ENCODE assay signal across 16 cellular contexts in genomic region chr17:75383842-75384195, GRCh38. TPM values are rescaled to one million over a fixed set of nuclear protein-coding genes. Genes with fewer than 3 reads are reported as not detected.
DNase-seq lines count a peak whose midpoint lies in the region; ATAC-seq, FAIRE-seq and TF ChIP-seq lines count a peak whose summit lies in the region.
"Had no signal": no experiment of that assay in that cellular context is flagged by ENCODE, and none has a peak within 500 bp of the region (broad histone marks: within the 10 kb centered on the region; RNA-seq: fewer than 3 reads in every experiment).

No MANE protein-coding gene starts in this region.

- H4K20me1 ChIP-seq in OCI-LY7 (ENCODE audit: insufficient read depth, low read length): peaks cover 53% of the 10 kb centered on the region
- no peaks in the 10 kb centered on the region for H4K20me1 ChIP-seq in HepG2 (ENCODE audit: insufficient read depth, low read length)

- no peak for TF ChIP-seq CTCF in Caco-2 (IDR thresholded peaks at IDR 0.05; ENCODE audit: insufficient read depth in 1 of 2, low read depth in 1 of 2, low read length in 1 of 2, severe bottlenecking in 1 of 2, unreplicated experiment in 1 of 2)
- no peak for TF ChIP-seq CTCF in OCI-LY7 (conservative IDR thresholded peaks at IDR 0.05; ENCODE audit: low read length)
- no peak for TF ChIP-seq CTCF in HepG2 (CRISPR knock-in tag; IDR thresholded peaks at IDR 0.05)
- TF ChIP-seq CTCF in nephron progenitor cell (IDR thresholded peaks at IDR 0.05): no peak

- DNase-seq in Caco-2 (no peak), OCI-LY7 (ENCODE audit: low spot score) (no peak), HepG2 (ENCODE audit: low spot score) (no peak), SKM-1 (lab: John Stamatoyannopoulos, UW; ENCODE audit: unreplicated experiment) (no peak), nephron progenitor cell (no peak)
- DNase-seq: BE2C; CD8-positive, alpha-beta memory T cell; IMR-90; NCI-H1417; NCI-H1930; NCI-H2171 treated with DMSO at 0.1 percent for 48 hours; NCI-H510A treated with DMSO at 0.1 percent for 48 hours; SIG-M5 had no signal

- peaks cover 25% of the 10 kb centered on the region for H3K4me1 ChIP-seq in Caco-2
- H3K4me1 ChIP-seq in OCI-LY7 (ENCODE audit: insufficient read depth, low read length, poor library complexity, severe bottlenecking): peaks cover 57% of the 10 kb centered on the region
- peaks cover 82% of the 10 kb centered on the region for H3K4me1 ChIP-seq in HepG2 (ENCODE audit: insufficient read depth, low read length)
- H3K4me1 ChIP-seq: BE2C had no signal

- H3K9ac ChIP-seq in HepG2 (ENCODE audit: insufficient read depth, low read depth, low read length): peak overlapping the region; percentile 49; the same call in 1 of the 2 replicates

- ATAC-seq in HepG2 (no peak), HG02981 (IDR thresholded peaks at IDR 0.05; ENCODE audit: unreplicated experiment) (no peak)
- no peak for ATAC-seq in stimulated activated memory B cell treated with anti-CD40 and anti-IgM and Interleukin-4, amounts not matched to agents 10 μg/mL and 1 μg/mL and 100 μg/mL, for 72 hours

- TF ChIP-seq RAD21 in HepG2 (CRISPR knock-in tag; IDR thresholded peaks at IDR 0.05): no peak

- H3K79me2 ChIP-seq in OCI-LY7 (ENCODE audit: insufficient read depth, low read depth, low read length) (peaks cover 100% of the 10 kb centered on the region), HepG2 (ENCODE audit: insufficient read depth, low read length) (peaks cover 87% of the 10 kb centered on the region)

- H3K36me3 ChIP-seq in Caco-2 (ENCODE audit: control insufficient read depth, insufficient read depth, low read length): no peaks in the 10 kb centered on the region
- peaks cover 82% of the 10 kb centered on the region for H3K36me3 ChIP-seq in OCI-LY7 (ENCODE audit: insufficient read depth, low read length)
- H3K36me3 ChIP-seq in HepG2 (replicated peaks in 1 of 2; ENCODE audit: control insufficient read depth in 1 of 2, insufficient read depth in 2 of 2, low read length in 2 of 2): peaks cover 9 to 16% of the 10 kb centered on the region in 2 experiments; a peak in 4 of 5 replicates
- H3K36me3 ChIP-seq: BE2C had no signal

- H3K27me3 ChIP-seq in Caco-2 (replicated peaks; ENCODE audit: control insufficient read depth, insufficient read depth, low read length): no peaks in the 10 kb centered on the region
- no peaks in the 10 kb centered on the region for H3K27me3 ChIP-seq in HepG2 (ENCODE audit: control insufficient read depth in 1 of 2, insufficient read depth in 2 of 2, low read length in 2 of 2)
- H3K27me3 ChIP-seq: BE2C had no signal

- no peak for TF ChIP-seq POLR2A in HepG2 (IDR thresholded peaks at IDR 0.05; ENCODE audit: insufficient read depth in 1 of 2, low read depth in 2 of 2, low read length in 2 of 2)

- peak overlapping the region; percentile 7; the same call in 1 of the 2 replicates for H3K4me2 ChIP-seq in OCI-LY7 (ENCODE audit: low read length)
- H3K4me2 ChIP-seq in HepG2 (ENCODE audit: low read depth, low read length): peak overlapping the region; percentile 61

- no peaks in the 10 kb centered on the region for H3K9me3 Mint-ChIP-seq in Caco-2 (ENCODE audit: unreplicated experiment)
- no peaks in the 10 kb centered on the region for H3K9me3 Mint-ChIP-seq in stimulated activated memory B cell treated with anti-CD40 and anti-IgM and Interleukin-4, amounts not matched to agents 10 μg/mL and 1 μg/mL and 100 μg/mL, for 72 hours
- H3K9me3 Mint-ChIP-seq in nephron progenitor cell: no peaks in the 10 kb centered on the region
- H3K9me3 Mint-ChIP-seq: CD8-positive, alpha-beta memory T cell had no signal

- H3K9me3 ChIP-seq in Caco-2 (no peaks in the 10 kb centered on the region), OCI-LY7 (ENCODE audit: low read length) (no peaks in the 10 kb centered on the region; the same call in 1 of the 2 replicates), HepG2 (ENCODE audit: low read length) (no peaks in the 10 kb centered on the region)
- H3K9me3 ChIP-seq: BE2C had no signal

- peaks cover 22% of the 10 kb centered on the region for H3K36me3 Mint-ChIP-seq in Caco-2 (ENCODE audit: insufficient read depth, unreplicated experiment)
- H3K36me3 Mint-ChIP-seq in stimulated activated memory B cell treated with anti-CD40 and anti-IgM and Interleukin-4, amounts not matched to agents 10 μg/mL and 1 μg/mL and 100 μg/mL, for 72 hours: peaks cover 17% of the 10 kb centered on the region
- H3K36me3 Mint-ChIP-seq in nephron progenitor cell (ENCODE audit: low read depth): peaks cover 24% of the 10 kb centered on the region

- BruUV-seq in Caco-2 (replicated peaks; lab: Mats Ljungman, UMichigan) (no TSS peak), OCI-LY7 (replicated peaks; lab: Mats Ljungman, UMichigan) (no TSS peak), HepG2 (replicated peaks; lab: Mats Ljungman, UMichigan) (no TSS peak)

- H3K27ac Mint-ChIP-seq in Caco-2 (ENCODE audit: unreplicated experiment) (peak overlapping the region; percentile 69), nephron progenitor cell (no peak overlapping the region)
- H3K27ac Mint-ChIP-seq in stimulated activated memory B cell treated with anti-CD40 and anti-IgM and Interleukin-4, amounts not matched to agents 10 μg/mL and 1 μg/mL and 100 μg/mL, for 72 hours: peak overlapping the region; percentile 37

- H3K27me3 Mint-ChIP-seq in Caco-2 (ENCODE audit: insufficient read depth, unreplicated experiment) (no peaks in the 10 kb centered on the region), nephron progenitor cell (ENCODE audit: low read depth, poor library complexity) (peaks cover under 1% of the 10 kb centered on the region)
- no peaks in the 10 kb centered on the region for H3K27me3 Mint-ChIP-seq in stimulated activated memory B cell treated with anti-CD40 and anti-IgM and Interleukin-4, amounts not matched to agents 10 μg/mL and 1 μg/mL and 100 μg/mL, for 72 hours
- H3K27me3 Mint-ChIP-seq: CD8-positive, alpha-beta memory T cell had no signal

- peaks cover 23% of the 10 kb centered on the region for H3K4me1 Mint-ChIP-seq in Caco-2 (ENCODE audit: low read depth, unreplicated experiment)
- peaks cover 59% of the 10 kb centered on the region for H3K4me1 Mint-ChIP-seq in stimulated activated memory B cell treated with anti-CD40 and anti-IgM and Interleukin-4, amounts not matched to agents 10 μg/mL and 1 μg/mL and 100 μg/mL, for 72 hours
- peaks cover 6% of the 10 kb centered on the region for H3K4me1 Mint-ChIP-seq in nephron progenitor cell

- TF ChIP-seq EP300 in HepG2 (IDR thresholded peaks at IDR 0.05; ENCODE audit: low read depth in 2 of 2, low read length in 2 of 2) (no peak), HepG2 (CRISPR knock-in tag; IDR thresholded peaks at IDR 0.05; ENCODE audit: borderline replicate concordance) (no peak)

- POLR2A ChIA-PET in Caco-2 (lab: Charles Lee) (interaction anchor here (1.2 to 1.3 kb wide), 3 partner anchors 10 to 95 kb away, joined by 5 to 9 read pairs (median 7); partner anchors contain the start of gene SLC25A19), OCI-LY7 (lab: Charles Lee) (interaction anchor here (0.6 to 5.9 kb wide), 3 partner anchors 11 to 23 kb away, joined by 3 to 55 read pairs (median 9); no protein-coding TSS in a partner anchor), HepG2 (lab: Yijun Ruan, JAX) (interaction anchor here (1.1 to 3.7 kb wide), 8 partner anchors 10 to 113 kb away, joined by 3 to 67 read pairs (median 8); partner anchors contain the start of genes GRB2, MIF4GD, SLC25A19 and TMEM94)

- H3K27ac ChIP-seq in OCI-LY7 (ENCODE audit: low read depth, low read length, poor library complexity, severe bottlenecking): no peak overlapping the region
- peak overlapping the region; percentile 82 for H3K27ac ChIP-seq in HepG2 (ENCODE audit: extremely low read length, insufficient read depth, low read length)

- FAIRE-seq in HepG2 (lab: Jason Lieb, UNC): no peak
- FAIRE-seq: H1 had no signal

- H3K4me3 Mint-ChIP-seq in Caco-2 (ENCODE audit: unreplicated experiment): no peak overlapping the region
- no peak overlapping the region for H3K4me3 Mint-ChIP-seq in stimulated activated memory B cell treated with anti-CD40 and anti-IgM and Interleukin-4, amounts not matched to agents 10 μg/mL and 1 μg/mL and 100 μg/mL, for 72 hours
- no peak overlapping the region for H3K4me3 Mint-ChIP-seq in nephron progenitor cell

- WGBS in HepG2 (ENCODE audit: low lambda C conversion rate): 87% methylated on average over 5 of the region's 5 CpGs

- CTCF ChIA-PET in Caco-2 (lab: Charles Lee) (interaction anchor here (1.2 kb wide), 2 partner anchors 61 to 113 kb away, joined by 4 to 5 read pairs; partner anchors contain the start of gene MIF4GD), OCI-LY7 (lab: Charles Lee; ENCODE audit: unreplicated experiment) (no interaction called here), HepG2 (lab: Yijun Ruan, JAX; ENCODE audit: low intra/inter-chr PET ratio, low total read pairs) (no interaction called here)

- H3K4me3 ChIP-seq in Caco-2 (ENCODE audit: low read depth, low read length) (no peak overlapping the region), OCI-LY7 (ENCODE audit: low read depth, low read length, poor library complexity, severe bottlenecking) (no peak overlapping the region), HepG2 (replicated peaks in 1 of 3; ENCODE audit: insufficient read depth in 1 of 3, low read depth in 2 of 3, low read length in 3 of 3) (peak overlapping the region in 1 of 3 experiments; percentile 35; a peak in 1 of 6 replicates)

- intact Hi-C loops in Caco-2 (cut with micrococcal nuclease; ENCODE audit: unreplicated experiment): loop anchor here (1.0 to 2.0 kb wide), 3 partner anchors 9 to 95 kb away; partner anchors contain the start of gene SLC25A19
- intact Hi-C loops in OCI-LY7 (cut with micrococcal nuclease; ENCODE audit: unreplicated experiment): no loop called here
- intact Hi-C loops in HepG2 (cut with micrococcal nuclease; ENCODE audit: unreplicated experiment): loop anchor here (1.0 kb wide), 1 partner anchor 20 kb away; no protein-coding TSS in a partner anchor

- H2AFZ ChIP-seq in OCI-LY7 (ENCODE audit: low read length): no peak overlapping the region
- no peak overlapping the region for H2AFZ ChIP-seq in HepG2 (ENCODE audit: low read length)

- H3K9me2 ChIP-seq in OCI-LY7 (ENCODE audit: insufficient read depth, low read length): no peaks in the 10 kb centered on the region

- in situ Hi-C loops in HepG2 (cut with HindIII; ENCODE audit: extremely low pct_ligation_motif_present, low pct_unique_long_range_greater_than_20kb): no loop called here

RNA-seq across cellular contexts. Expression of gene GRB2, which starts 21.7 kb away (rescaled TPM):
- total RNA-seq in Caco-2 (2022) (113 and 115 TPM in 2 replicates), OCI-LY7 (2022) (294 and 308 TPM in 2 replicates), HepG2 (2016; rRNA removed; fragmentation: Illumina TruSeq; extraction: Trizol) (92.3 and 95.7 TPM in 2 replicates)
- 240 and 244 TPM in 2 replicates for total RNA-seq in OCI-LY7 (2014; rRNA removed; shearing (Covaris generic))
- total RNA-seq in HepG2 (2016; cell fraction: cytosol; rRNA removed; fragmentation: Illumina TruSeq; extraction: Trizol; ENCODE audit: low read depth): 9.5 and 11.4 TPM in 2 replicates
- total RNA-seq in HepG2 (2016; cell fraction: insoluble cytoplasmic fraction; rRNA removed; fragmentation: Illumina TruSeq; extraction: Trizol): 81.8 and 96.0 TPM in 2 replicates
- 34.4 and 43.9 TPM in 2 replicates for total RNA-seq in HepG2 (2016; cell fraction: membrane; rRNA removed; fragmentation: Illumina TruSeq; extraction: Trizol)
- 44.5 and 52.3 TPM in 2 replicates for total RNA-seq in HepG2 (2016; cell fraction: nucleus; rRNA removed; fragmentation: Illumina TruSeq; extraction: Trizol)
- polyA plus RNA-seq in HepG2 (2011; rRNA removed): 67.9 and 84.6 TPM in 2 replicates
- 65.4 and 67.1 TPM in 2 replicates for polyA plus RNA-seq in HepG2 (2011; cell fraction: cytosol; rRNA removed)
- polyA plus RNA-seq in HepG2 (2011; cell fraction: nucleus; rRNA removed): 28.7 and 29.6 TPM in 2 replicates
- polyA plus RNA-seq in HepG2 (2012): 66.8 and 70.9 TPM in 2 replicates
- 13.1 and 18.8 TPM in 2 replicates for polyA plus RNA-seq in HepG2 (2016; cell fraction: cytosol; fragmentation: Illumina TruSeq; extraction: Trizol; ENCODE audit: low read depth)
- 142 and 160 TPM in 2 replicates for polyA plus RNA-seq in HepG2 (2016; cell fraction: insoluble cytoplasmic fraction; fragmentation: Illumina TruSeq; extraction: Trizol; ENCODE audit: low read depth)
- polyA plus RNA-seq in HepG2 (2016; cell fraction: membrane; fragmentation: Illumina TruSeq; extraction: Trizol; ENCODE audit: low read depth): 28.8 and 38.8 TPM in 2 replicates
- 76.0 and 89.2 TPM in 2 replicates for polyA plus RNA-seq in HepG2 (2016; cell fraction: nucleus; fragmentation: Illumina TruSeq; extraction: Trizol; ENCODE audit: insufficient read depth, low read depth)
- polyA minus RNA-seq in HepG2 (2011; rRNA and poly(A)+ RNA removed; ENCODE audit: low replicate concordance): 55.3 and 73.1 TPM in 2 replicates
- polyA minus RNA-seq in HepG2 (2011; cell fraction: cytosol; rRNA and poly(A)+ RNA removed): 26.1 and 30.8 TPM in 2 replicates
- polyA minus RNA-seq in HepG2 (2011; cell fraction: nucleus; rRNA and poly(A)+ RNA removed): 44.4 and 46.2 TPM in 2 replicates
